ENCODE assay signal across 15 cellular contexts in genomic region chr2:197806317-197806633, GRCh38. TPM values are rescaled to one million over a fixed set of nuclear protein-coding genes. Genes with fewer than 3 reads are reported as not detected.
DNase-seq lines count a peak whose midpoint lies in the region; TF ChIP-seq lines count a peak whose summit lies in the region.
"Had no signal": no experiment of that assay in that cellular context is flagged by ENCODE, and none has a peak within 500 bp of the region (broad histone marks: within the 10 kb centered on the region; RNA-seq: fewer than 3 reads in every experiment).

No MANE protein-coding gene starts in this region.

- DNase-seq in NCI-H82 (lab: John Stamatoyannopoulos, UW) = peak; percentile 18
- DNase-seq in NCI-H82 treated with DMSO at 0.1 percent for 48 hours (lab: John Stamatoyannopoulos, UW; ENCODE audit: unreplicated experiment) = no peak
- peak; percentile 23 for DNase-seq in NB4 (ENCODE audit: low read depth)
- DNase-seq in esophagus squamous epithelium (lab: John Stamatoyannopoulos, UW) = no peak
- no peak for DNase-seq in sigmoid colon
- DNase-seq in NAMALWA (ENCODE audit: low spot score) = no peak
- no peak for DNase-seq in HEK293T (ENCODE audit: extremely low spot score)
- DNase-seq in cortex of kidney (lab: John Stamatoyannopoulos, UW) = no peak
- DNase-seq: activated CD4-positive, alpha-beta T cell treated with anti-CD3 and anti-CD28 coated beads, Interleukin-2, amount 50 U/mL, for 4 hours; foreskin melanocyte; mesendoderm; NCI-H2227 treated with DMSO at 0.1 percent for 48 hours; SHP77 had no signal

- TF ChIP-seq EP300 in sigmoid colon (IDR thresholded peaks at IDR 0.05) = no peak

- H3K27ac ChIP-seq in esophagus squamous epithelium = peak overlapping the region in 1 of 4 donors; percentile 84
- H3K27ac ChIP-seq in sigmoid colon = peak overlapping the region in 2 of 4 donors; percentile 86

- H3K9me3 ChIP-seq in esophagus squamous epithelium (no peaks in the 10 kb centered on the region), sigmoid colon (no peaks in the 10 kb centered on the region)

- TF ChIP-seq POLR2A in NB4 (IDR thresholded peaks at IDR 0.05; ENCODE audit: extremely low read depth, insufficient read length) (no peak), esophagus squamous epithelium (IDR thresholded peaks at IDR 0.05) (no peak), sigmoid colon (IDR thresholded peaks at IDR 0.05) (no peak)

- intact Hi-C loops in esophagus squamous epithelium (cut with DNase I) (no loop called here), sigmoid colon (cut with DNase I) (loop anchor here (10.0 kb wide), 2 partner anchors 249 to 1659 kb away; no protein-coding TSS in a partner anchor)

- WGBS in esophagus squamous epithelium, 2 donors = 41 to 64% methylated on average over 2 of the region's 2 CpGs
- 64 to 66% methylated on average over 2 of the region's 2 CpGs for WGBS in sigmoid colon, 2 donors

- H3K4me3 ChIP-seq in NB4 (ENCODE audit: low read depth, low read length) (no peak overlapping the region), esophagus squamous epithelium (peak overlapping the region in 3 of 4 donors; percentile 78 to 81 (median 79)), sigmoid colon (peak overlapping the region; percentile 51 to 95 (median 68))

- CTCF ChIA-PET in HEK293T (lab: Yijun Ruan, JAX) = interaction anchor here (1.0 to 1.3 kb wide), 2 partner anchors 32 to 490 kb away, joined by 3 to 4 read pairs; no protein-coding TSS in a partner anchor

- H3K4me1 ChIP-seq in esophagus squamous epithelium (peaks cover 9 to 35% (median 18%) of the 10 kb centered on the region in 3 donors), sigmoid colon (peaks cover 0 to 50% (median 32%) of the 10 kb centered on the region in 4 donors)

- H3K27me3 ChIP-seq in esophagus squamous epithelium (peaks cover 0 to 35% (median 0%) of the 10 kb centered on the region in 4 donors), sigmoid colon (no peaks in the 10 kb centered on the region)

- H3K36me3 ChIP-seq in esophagus squamous epithelium (no peaks in the 10 kb centered on the region), sigmoid colon (no peaks in the 10 kb centered on the region)

- TF ChIP-seq CTCF in NB4 (IDR thresholded peaks at IDR 0.05; ENCODE audit: low read depth, low read length) (no peak), esophagus squamous epithelium (IDR thresholded peaks at IDR 0.05) (no peak), sigmoid colon (IDR thresholded peaks at IDR 0.05) (no peak)

- POLR2A ChIA-PET in HEK293T (lab: Yijun Ruan, JAX) = no interaction called here

TF ChIP-seq in HEK293T, 16 proteins besides CTCF, POLR2A, EP300 and RAD21:
- no peak for TF ChIP-seq SUZ12 (IDR thresholded peaks at IDR 0.05)
- TF ChIP-seq, protein P1, sequence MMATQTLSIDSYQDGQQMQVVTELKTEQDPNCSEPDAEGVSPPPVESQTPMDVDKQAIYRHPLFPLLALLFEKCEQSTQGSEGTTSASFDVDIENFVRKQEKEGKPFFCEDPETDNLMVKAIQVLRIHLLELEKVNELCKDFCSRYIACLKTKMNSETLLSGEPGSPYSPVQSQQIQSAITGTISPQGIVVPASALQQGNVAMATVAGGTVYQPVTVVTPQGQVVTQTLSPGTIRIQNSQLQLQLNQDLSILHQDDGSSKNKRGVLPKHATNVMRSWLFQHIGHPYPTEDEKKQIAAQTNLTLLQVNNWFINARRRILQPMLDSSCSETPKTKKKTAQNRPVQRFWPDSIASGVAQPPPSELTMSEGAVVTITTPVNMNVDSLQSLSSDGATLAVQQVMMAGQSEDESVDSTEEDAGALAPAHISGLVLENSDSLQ (IDR thresholded peaks at IDR 0.05) = no peak
- TF ChIP-seq NFRKB (IDR thresholded peaks at IDR 0.05) = no peak
- no peak for TF ChIP-seq FOXM1 (IDR thresholded peaks at IDR 0.05; ENCODE audit: borderline replicate concordance)
- no peak for TF ChIP-seq HDGF (IDR thresholded peaks at IDR 0.05; ENCODE audit: borderline replicate concordance)

RNA-seq across cellular contexts. Expression of gene PLCL1, which starts 1.9 kb away (rescaled TPM):
- total RNA-seq in esophagus squamous epithelium (1 to 10 TPM in 2 of 4 donors, under 1 TPM in 2; 0.34 to 4.2 (median 1.2) TPM), sigmoid colon (10 to 100 TPM; 13.6 to 20.0 (median 16.9) TPM)
- 1 to 10 TPM in 2 of 3 donors, under 1 TPM in 1; 0.69 to 3.0 (median 1.2) TPM for polyA plus RNA-seq in sigmoid colon
- total RNA-seq: A172, H1 had no signal
- polyA plus RNA-seq: H1 had no signal

RNA-seq across cellular contexts. Expression of gene BOLL, which starts 21.2 kb away (rescaled TPM):
- total RNA-seq in esophagus squamous epithelium (not detected), sigmoid colon (not detected)
- not detected for polyA plus RNA-seq in sigmoid colon
- total RNA-seq: A172, H1 had no signal
- polyA plus RNA-seq: H1 had no signal

Comparison
In these comparisons a context has a peak if more than half of its experiments do, and no peak if none do; other contexts are left out.
1. DNase-seq: peak in NCI-H82 (single experiment) and NB4 (single experiment); none in NCI-H82 treated with DMSO at 0.1 percent for 48 hours (single experiment), esophagus squamous epithelium (single experiment), sigmoid colon (single experiment), NAMALWA (single experiment), HEK293T (single experiment) and cortex of kidney (single experiment).